Comparison of ENCODE assay signal across 9 cellular contexts in the genomic region with DNA sequence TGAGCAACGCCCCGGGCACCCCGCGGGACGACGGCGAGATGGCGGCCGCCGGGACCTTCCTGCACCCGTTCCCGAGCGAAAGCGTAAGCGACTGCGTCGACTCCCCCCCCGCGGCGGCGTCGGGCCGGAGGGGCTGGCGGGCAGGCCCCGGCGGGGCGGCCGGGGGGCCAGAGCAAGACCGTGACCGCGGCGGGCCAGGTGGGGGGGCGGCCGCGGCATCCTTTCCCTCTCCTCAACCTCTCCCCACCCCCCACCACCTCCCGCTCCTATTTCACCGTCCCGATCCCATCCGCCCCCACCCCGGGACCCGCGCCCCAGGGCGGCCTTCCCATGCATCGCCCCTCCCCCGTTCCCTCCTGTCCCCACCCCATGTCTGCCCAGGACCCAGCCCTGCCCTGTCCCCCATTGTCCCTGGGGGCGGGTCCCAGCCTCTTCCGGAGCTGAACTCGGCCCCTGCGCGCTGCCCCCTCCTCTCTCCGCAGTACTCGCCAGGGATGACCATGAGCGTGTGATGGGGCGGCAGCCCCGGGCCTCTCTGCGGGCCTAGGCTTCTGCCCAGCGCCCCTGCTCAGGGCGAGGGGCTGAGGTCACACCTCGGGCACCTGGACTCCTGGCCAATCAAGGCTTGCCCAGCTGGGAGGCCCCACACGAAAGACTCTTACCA. TPM values are rescaled to one million over a fixed set of nuclear protein-coding genes. Genes with fewer than 3 reads are reported as not detected.
DNase-seq lines count a peak whose midpoint lies in the region; ATAC-seq and TF ChIP-seq lines count a peak whose summit lies in the region.
"Had no signal": no experiment of that assay in that cellular context is flagged by ENCODE, and none has a peak within 500 bp of the region (broad histone marks: within the 10 kb centered on the region; RNA-seq: fewer than 3 reads in every experiment).

No MANE protein-coding gene starts in this region.

- CTCF ChIA-PET in WTC11 (lab: Charles Lee), result interaction anchor here (1.0 to 2.5 kb wide), 7 partner anchors 12 to 154 kb away, joined by 3 to 9 read pairs (median 4); partner anchors contain the start of gene GDF15

- H3K4me3 Mint-ChIP-seq in WTC11, result peak overlapping the region; percentile 61
- H3K4me3 Mint-ChIP-seq in stimulated activated memory B cell treated with anti-CD40 and anti-IgM and Interleukin-4, amounts not matched to agents 10 μg/mL and 1 μg/mL and 100 μg/mL, for 72 hours, result peak overlapping the region; percentile 93

- H3K27me3 ChIP-seq in iPS DF 6.9 (ENCODE audit: control insufficient read depth, insufficient read depth, low read length), result no peaks in the 10 kb centered on the region

- H3K9me3 Mint-ChIP-seq in WTC11, result no peaks in the 10 kb centered on the region
- no peaks in the 10 kb centered on the region for H3K9me3 Mint-ChIP-seq in stimulated activated memory B cell treated with anti-CD40 and anti-IgM and Interleukin-4, amounts not matched to agents 10 μg/mL and 1 μg/mL and 100 μg/mL, for 72 hours

- no peaks in the 10 kb centered on the region for H3K9me3 ChIP-seq in iPS DF 6.9 (ENCODE audit: control insufficient read depth, insufficient read depth, low read length)

- H3K27ac Mint-ChIP-seq in WTC11, result no peak overlapping the region
- peak overlapping the region; percentile 83 for H3K27ac Mint-ChIP-seq in stimulated activated memory B cell treated with anti-CD40 and anti-IgM and Interleukin-4, amounts not matched to agents 10 μg/mL and 1 μg/mL and 100 μg/mL, for 72 hours

- TF ChIP-seq CTCF in WTC11 (IDR thresholded peaks at IDR 0.05), result no peak

- no peaks in the 10 kb centered on the region for H3K27me3 Mint-ChIP-seq in WTC11 (ENCODE audit: low read depth)
- no peaks in the 10 kb centered on the region for H3K27me3 Mint-ChIP-seq in stimulated activated memory B cell treated with anti-CD40 and anti-IgM and Interleukin-4, amounts not matched to agents 10 μg/mL and 1 μg/mL and 100 μg/mL, for 72 hours

- H3K27ac ChIP-seq in iPS DF 6.9 (ENCODE audit: low read length), result no peak overlapping the region

- POLR2A ChIA-PET in WTC11 (lab: Charles Lee), result interaction anchor here (0.9 to 2.0 kb wide), 2 partner anchors 15 to 17 kb away, joined by 3 to 12 read pairs; partner anchors contain the start of gene SSBP4

- DNase-seq in DMS53 (lab: John Stamatoyannopoulos, UW), result peak; percentile 61
- DNase-seq in DMS53 treated with DMSO at 0.1 percent for 48 hours (lab: John Stamatoyannopoulos, UW; ENCODE audit: unreplicated experiment), result no peak
- DNase-seq in WTC11 (ENCODE audit: low spot score), result peak; percentile 76
- no peak for DNase-seq in iPS DF 6.9 (ENCODE audit: low read depth, low spot score)
- no peak for DNase-seq in COLO668 (lab: John Stamatoyannopoulos, UW; ENCODE audit: unreplicated experiment)
- no peak for DNase-seq in GM19238 (ENCODE audit: insufficient read length, low spot score)
- no peak for DNase-seq in NCI-H2029 (lab: John Stamatoyannopoulos, UW)

- H3K36me3 ChIP-seq in iPS DF 6.9 (ENCODE audit: control insufficient read depth, insufficient read depth, low read length), result peaks cover 5% of the 10 kb centered on the region; the same call in 1 of the 2 replicates

- H3K4me1 ChIP-seq in iPS DF 6.9 (ENCODE audit: control insufficient read depth, insufficient read depth, low read length), result peaks cover 18% of the 10 kb centered on the region

- peaks cover 31% of the 10 kb centered on the region for H3K4me1 Mint-ChIP-seq in WTC11
- peaks cover 51% of the 10 kb centered on the region for H3K4me1 Mint-ChIP-seq in stimulated activated memory B cell treated with anti-CD40 and anti-IgM and Interleukin-4, amounts not matched to agents 10 μg/mL and 1 μg/mL and 100 μg/mL, for 72 hours

- no CpG with 5 or more reads among the region's 60 CpGs for WGBS in iPS DF 6.9 (ENCODE audit: insufficient coverage, insufficient read length)

- peak; percentile 18 for ATAC-seq in WTC11
- ATAC-seq in stimulated activated memory B cell treated with anti-CD40 and anti-IgM and Interleukin-4, amounts not matched to agents 10 μg/mL and 1 μg/mL and 100 μg/mL, for 72 hours, result no peak

- H3K36me3 Mint-ChIP-seq in WTC11, result peaks cover 3% of the 10 kb centered on the region
- H3K36me3 Mint-ChIP-seq in stimulated activated memory B cell treated with anti-CD40 and anti-IgM and Interleukin-4, amounts not matched to agents 10 μg/mL and 1 μg/mL and 100 μg/mL, for 72 hours, result no peaks in the 10 kb centered on the region

- H3K4me3 ChIP-seq in iPS DF 6.9 (ENCODE audit: low read length), result peak overlapping the region; percentile 21; the same call in 1 of the 2 replicates

TF ChIP-seq in WTC11, 78 proteins besides CTCF, POLR2A, EP300 and RAD21:
- TF ChIP-seq GRHL2 (CRISPR knock-in tag; IDR thresholded peaks at IDR 0.05; ENCODE audit: insufficient replicate concordance, severe bottlenecking) (no peak), EMX1 (CRISPR knock-in tag; IDR thresholded peaks at IDR 0.05) (no peak), ZNF416 (CRISPR knock-in tag; IDR thresholded peaks at IDR 0.05) (peak; percentile 45; the same call in 1 of the 2 replicates), ZNF263 (CRISPR knock-in tag; IDR thresholded peaks at IDR 0.05; ENCODE audit: low read depth) (peak; percentile 47; the same call in 1 of the 2 replicates), ZBTB21 (CRISPR knock-in tag; IDR thresholded peaks at IDR 0.05; ENCODE audit: borderline replicate concordance) (no peak), PRRX2 (CRISPR knock-in tag; IDR thresholded peaks at IDR 0.05) (no peak), SP1 (CRISPR knock-in tag; conservative IDR thresholded peaks at IDR 0.05) (peak; percentile 46; the same call in 1 of the 2 replicates), ZNF138 (CRISPR knock-in tag; conservative IDR thresholded peaks at IDR 0.05) (no peak), MYBL2 (CRISPR knock-in tag; IDR thresholded peaks at IDR 0.05) (0 out of 2 replicates have a peak, but pooled peaks have one; percentile 39)
- TF ChIP-seq, protein P1, sequence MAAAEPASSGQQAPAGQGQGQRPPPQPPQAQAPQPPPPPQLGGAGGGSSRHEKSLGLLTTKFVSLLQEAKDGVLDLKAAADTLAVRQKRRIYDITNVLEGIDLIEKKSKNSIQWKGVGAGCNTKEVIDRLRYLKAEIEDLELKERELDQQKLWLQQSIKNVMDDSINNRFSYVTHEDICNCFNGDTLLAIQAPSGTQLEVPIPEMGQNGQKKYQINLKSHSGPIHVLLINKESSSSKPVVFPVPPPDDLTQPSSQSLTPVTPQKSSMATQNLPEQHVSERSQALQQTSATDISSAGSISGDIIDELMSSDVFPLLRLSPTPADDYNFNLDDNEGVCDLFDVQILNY (CRISPR knock-in tag; IDR thresholded peaks at IDR 0.05), result 0 out of 2 replicates have a peak, but pooled peaks have one; percentile 44
- TF ChIP-seq, protein P2, sequence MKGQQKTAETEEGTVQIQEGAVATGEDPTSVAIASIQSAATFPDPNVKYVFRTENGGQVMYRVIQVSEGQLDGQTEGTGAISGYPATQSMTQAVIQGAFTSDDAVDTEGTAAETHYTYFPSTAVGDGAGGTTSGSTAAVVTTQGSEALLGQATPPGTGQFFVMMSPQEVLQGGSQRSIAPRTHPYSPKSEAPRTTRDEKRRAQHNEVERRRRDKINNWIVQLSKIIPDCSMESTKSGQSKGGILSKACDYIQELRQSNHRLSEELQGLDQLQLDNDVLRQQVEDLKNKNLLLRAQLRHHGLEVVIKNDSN (CRISPR knock-in tag; IDR thresholded peaks at IDR 0.05), result peak; percentile 19; the same call in 1 of the 2 replicates
- TF ChIP-seq, protein P3, sequence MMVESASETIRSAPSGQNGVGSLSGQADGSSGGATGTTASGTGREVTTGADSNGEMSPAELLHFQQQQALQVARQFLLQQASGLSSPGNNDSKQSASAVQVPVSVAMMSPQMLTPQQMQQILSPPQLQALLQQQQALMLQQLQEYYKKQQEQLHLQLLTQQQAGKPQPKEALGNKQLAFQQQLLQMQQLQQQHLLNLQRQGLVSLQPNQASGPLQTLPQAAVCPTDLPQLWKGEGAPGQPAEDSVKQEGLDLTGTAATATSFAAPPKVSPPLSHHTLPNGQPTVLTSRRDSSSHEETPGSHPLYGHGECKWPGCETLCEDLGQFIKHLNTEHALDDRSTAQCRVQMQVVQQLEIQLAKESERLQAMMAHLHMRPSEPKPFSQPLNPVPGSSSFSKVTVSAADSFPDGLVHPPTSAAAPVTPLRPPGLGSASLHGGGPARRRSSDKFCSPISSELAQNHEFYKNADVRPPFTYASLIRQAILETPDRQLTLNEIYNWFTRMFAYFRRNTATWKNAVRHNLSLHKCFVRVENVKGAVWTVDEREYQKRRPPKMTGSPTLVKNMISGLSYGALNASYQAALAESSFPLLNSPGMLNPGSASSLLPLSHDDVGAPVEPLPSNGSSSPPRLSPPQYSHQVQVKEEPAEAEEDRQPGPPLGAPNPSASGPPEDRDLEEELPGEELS (CRISPR knock-in tag; IDR thresholded peaks at IDR 0.05), result 0 out of 2 replicates have a peak, but pooled peaks have one; percentile 42
- TF ChIP-seq, protein P4, sequence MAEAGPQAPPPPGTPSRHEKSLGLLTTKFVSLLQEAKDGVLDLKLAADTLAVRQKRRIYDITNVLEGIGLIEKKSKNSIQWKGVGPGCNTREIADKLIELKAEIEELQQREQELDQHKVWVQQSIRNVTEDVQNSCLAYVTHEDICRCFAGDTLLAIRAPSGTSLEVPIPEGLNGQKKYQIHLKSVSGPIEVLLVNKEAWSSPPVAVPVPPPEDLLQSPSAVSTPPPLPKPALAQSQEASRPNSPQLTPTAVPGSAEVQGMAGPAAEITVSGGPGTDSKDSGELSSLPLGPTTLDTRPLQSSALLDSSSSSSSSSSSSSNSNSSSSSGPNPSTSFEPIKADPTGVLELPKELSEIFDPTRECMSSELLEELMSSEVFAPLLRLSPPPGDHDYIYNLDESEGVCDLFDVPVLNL (CRISPR knock-in tag; IDR thresholded peaks at IDR 0.05; ENCODE audit: borderline replicate concordance, low read depth), result no peak

RNA-seq across cellular contexts. Expression of gene ISYNA1, which starts 4.1 kb away (rescaled TPM):
- total RNA-seq in WTC11 (2021), result 236 to 310 TPM (median 307 TPM) in 3 replicates

RNA-seq across cellular contexts. Expression of gene SSBP4, which starts 14.7 kb away (rescaled TPM):
- total RNA-seq in WTC11 (2021), result 44.5 to 51.2 TPM (median 47.4 TPM) in 3 replicates

RNA-seq across cellular contexts. Expression of gene LRRC25, which starts 36.4 kb away (rescaled TPM):
- total RNA-seq in WTC11 (2021), result 0.07 to 0.31 TPM (median 0.18 TPM) in 3 replicates
- total RNA-seq: A172 had no signal

RNA-seq across cellular contexts. Expression of gene GDF15, which starts 47.9 kb away (rescaled TPM):
- 18.3 to 27.3 TPM (median 19.1 TPM) in 3 replicates for total RNA-seq in WTC11 (2021)

Comparison
In these comparisons a context has a peak if more than half of its experiments do, and no peak if none do; other contexts are left out.
1. DNase-seq: peak in DMS53 (single experiment) and WTC11 (single experiment); none in DMS53 treated with DMSO at 0.1 percent for 48 hours (single experiment), iPS DF 6.9 (single experiment), COLO668 (single experiment), GM19238 (single experiment) and NCI-H2029 (single experiment).